ENCODE assay signal across 10 cellular contexts in the genomic region with DNA sequence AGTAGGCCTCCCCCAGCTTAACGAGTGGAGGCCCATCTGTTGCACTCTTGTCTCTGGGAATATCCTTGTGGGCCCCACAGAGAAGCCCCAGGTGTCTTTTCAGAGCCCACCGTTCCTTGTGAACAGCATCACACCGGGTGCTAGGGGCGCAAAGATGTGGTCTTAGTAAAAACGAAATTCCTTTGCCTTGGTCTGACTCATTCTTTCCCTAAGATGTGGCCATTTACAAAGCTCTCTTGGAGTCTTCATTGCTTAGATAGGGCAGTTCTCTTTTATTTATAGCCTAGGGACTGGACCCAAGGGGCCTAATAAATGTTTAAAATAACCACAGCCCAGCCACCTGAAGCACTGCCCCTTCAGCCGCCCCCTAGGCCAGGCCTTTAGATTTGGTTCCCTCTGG. TPM values are rescaled to one million over a fixed set of nuclear protein-coding genes. Genes with fewer than 3 reads are reported as not detected.
A peak's percentile ranks its signal among the peaks of the same experiment; 100 is the strongest.
DNase-seq lines count a peak whose midpoint lies in the region; ATAC-seq and TF ChIP-seq lines count a peak whose summit lies in the region.
"Had no signal": no experiment of that assay in that cellular context is flagged by ENCODE, and none has a peak within 500 bp of the region (broad histone marks: within the 10 kb centered on the region; RNA-seq: fewer than 3 reads in every experiment).

No MANE protein-coding gene starts in this region.

- no peak for DNase-seq in Caco-2
- peak in 1 of 2 experiments; percentile 72 for DNase-seq in SJSA1 (ENCODE audit: low read depth in 1 of 2, low spot score in 2 of 2)
- DNase-seq in effector memory CD8-positive, alpha-beta T cell = no peak
- no peak for DNase-seq in NCI-H748 treated with DMSO at 0.1 percent for 48 hours (lab: John Stamatoyannopoulos, UW)
- no peak for DNase-seq in occipital lobe (lab: John Stamatoyannopoulos, UW)
- DNase-seq: activated CD4-positive, CD25-positive, alpha-beta regulatory T cell had no signal

- H3K9me3 ChIP-seq in Caco-2 (no peaks in the 10 kb centered on the region), SJSA1 (replicated peaks) (no peaks in the 10 kb centered on the region), muscle layer of colon (ENCODE audit: low read length) (no peaks in the 10 kb centered on the region)

- peaks cover 43% of the 10 kb centered on the region for H3K4me1 Mint-ChIP-seq in Caco-2 (ENCODE audit: low read depth, unreplicated experiment)
- H3K4me1 Mint-ChIP-seq in effector memory CD8-positive, alpha-beta T cell (ENCODE audit: low read depth in 2 of 2) = peaks cover 5% of the 10 kb centered on the region in 2 donors

- no TSS peak for BruUV-seq in Caco-2 (replicated peaks; lab: Mats Ljungman, UMichigan)

- H3K4me3 Mint-ChIP-seq in Caco-2 (ENCODE audit: unreplicated experiment) = no peak overlapping the region
- no peak overlapping the region for H3K4me3 Mint-ChIP-seq in effector memory CD8-positive, alpha-beta T cell

- CTCF ChIA-PET in Caco-2 (lab: Charles Lee) = interaction anchor here (0.8 to 2.6 kb wide), 8 partner anchors 26 to 455 kb away, joined by 3 to 13 read pairs (median 8); partner anchors contain the start of genes DUSP1 and RPL26L1

- no peak for TF ChIP-seq CTCF in Caco-2 (IDR thresholded peaks at IDR 0.05; ENCODE audit: insufficient read depth in 1 of 2, low read depth in 1 of 2, low read length in 1 of 2, severe bottlenecking in 1 of 2, unreplicated experiment in 1 of 2)

- no peaks in the 10 kb centered on the region for H3K27me3 ChIP-seq in Caco-2 (replicated peaks; ENCODE audit: control insufficient read depth, insufficient read depth, low read length)
- H3K27me3 ChIP-seq in SJSA1 (replicated peaks) = no peaks in the 10 kb centered on the region
- no peaks in the 10 kb centered on the region for H3K27me3 ChIP-seq in muscle layer of colon (ENCODE audit: control insufficient read depth in 1 of 2, insufficient read depth in 2 of 2, low read length in 2 of 2)

- H3K36me3 Mint-ChIP-seq in Caco-2 (ENCODE audit: insufficient read depth, unreplicated experiment) = peaks cover 71% of the 10 kb centered on the region
- peaks cover 10% of the 10 kb centered on the region for H3K36me3 Mint-ChIP-seq in effector memory CD8-positive, alpha-beta T cell (ENCODE audit: insufficient read depth)

- H3K4me3 ChIP-seq in Caco-2 (ENCODE audit: low read depth, low read length) (no peak overlapping the region), SJSA1 (no peak overlapping the region), muscle layer of colon (ENCODE audit: low read depth in 1 of 2, low read length in 2 of 2) (no peak overlapping the region)
- H3K4me3 ChIP-seq: K562 had no signal

- H3K4me1 ChIP-seq in Caco-2 (peaks cover 49% of the 10 kb centered on the region), SJSA1 (replicated peaks) (peaks cover 65% of the 10 kb centered on the region), muscle layer of colon (ENCODE audit: insufficient read depth, low read length) (peaks cover 68% of the 10 kb centered on the region)

- no peaks in the 10 kb centered on the region for H3K27me3 Mint-ChIP-seq in Caco-2 (ENCODE audit: insufficient read depth, unreplicated experiment)
- H3K27me3 Mint-ChIP-seq in effector memory CD8-positive, alpha-beta T cell = no peaks in the 10 kb centered on the region

- POLR2A ChIA-PET in Caco-2 (lab: Charles Lee) = interaction anchor here (0.6 to 2.9 kb wide), 6 partner anchors 20 to 191 kb away, joined by 3 to 30 read pairs (median 6); partner anchors contain the start of gene DUSP1

- H3K9me3 Mint-ChIP-seq in Caco-2 (ENCODE audit: unreplicated experiment) = no peaks in the 10 kb centered on the region
- no peaks in the 10 kb centered on the region for H3K9me3 Mint-ChIP-seq in effector memory CD8-positive, alpha-beta T cell

- H3K27ac ChIP-seq in SJSA1 (peak overlapping the region; percentile 95), muscle layer of colon (ENCODE audit: low read depth, low read length) (peak overlapping the region; percentile 94)

- H3K36me3 ChIP-seq in Caco-2 (ENCODE audit: control insufficient read depth, insufficient read depth, low read length) = peaks cover 4% of the 10 kb centered on the region
- H3K36me3 ChIP-seq in SJSA1 = peaks cover 40% of the 10 kb centered on the region
- peaks cover 7% of the 10 kb centered on the region for H3K36me3 ChIP-seq in muscle layer of colon (ENCODE audit: insufficient read depth, low read length)

- intact Hi-C loops in Caco-2 (cut with micrococcal nuclease; ENCODE audit: unreplicated experiment) = no loop called here

- peak overlapping the region; percentile 91 for H3K27ac Mint-ChIP-seq in Caco-2 (ENCODE audit: unreplicated experiment)
- H3K27ac Mint-ChIP-seq in effector memory CD8-positive, alpha-beta T cell = peak overlapping the region in 1 of 2 donors; percentile 87

- ATAC-seq in GM21576 (IDR thresholded peaks at IDR 0.05; ENCODE audit: unreplicated experiment) (peak; percentile 46), GM19452 (IDR thresholded peaks at IDR 0.05; ENCODE audit: unreplicated experiment) (no peak)
- ATAC-seq in effector memory CD8-positive, alpha-beta T cell (replicated peaks) = no peak
- ATAC-seq: K562 had no signal

- H3K9ac ChIP-seq in muscle layer of colon (ENCODE audit: low read length) = peak overlapping the region; percentile 62

RNA-seq across cellular contexts. Expression of gene RPL26L1, which starts 52.8 kb away (rescaled TPM):
- total RNA-seq in Caco-2 (2022) (42.1 and 43.8 TPM in 2 replicates), occipital lobe (29.8 TPM)
- 167 and 184 TPM in 2 replicates for total RNA-seq in SJSA1 (2014; rRNA removed; shearing (Covaris generic))
